In the genomic region with DNA sequence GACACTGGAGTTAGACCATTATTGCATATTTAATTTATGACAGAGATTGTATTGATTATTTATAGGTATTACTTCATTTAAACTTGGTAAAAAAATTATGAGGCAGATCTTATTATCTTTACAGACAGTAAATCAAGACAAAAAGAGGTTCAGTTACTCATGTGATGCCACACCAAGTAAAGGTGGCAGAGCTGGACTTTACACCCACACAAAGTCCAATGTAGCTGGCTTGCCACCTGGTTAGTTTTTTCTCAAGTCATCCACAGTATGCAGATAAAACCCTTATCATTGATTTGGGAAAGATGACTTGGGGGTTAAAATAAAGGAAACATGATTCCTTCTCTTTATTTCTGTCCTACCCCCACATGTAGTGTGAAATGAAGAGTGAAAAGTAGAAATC, we compare ENCODE assay signal across 32 cellular contexts.
"Had no signal": no experiment of that assay in that cellular context is flagged by ENCODE, and none has a peak within 500 bp of the region (broad histone marks: within the 10 kb centered on the region; RNA-seq: fewer than 3 reads in every experiment).

No MANE protein-coding gene starts in this region.

- H3K27me3 ChIP-seq: MG63 had no signal

- H3K36me3 ChIP-seq: MG63 had no signal

- H3K4me3 ChIP-seq: MG63 had no signal

- H3K27ac ChIP-seq: KMS-11 had no signal

- H3K9me3 ChIP-seq: MG63 had no signal

- DNase-seq: Karpas-422, Kasumi-1, KG1, MG63, MM.1S, MV-4-11, NCI-H1048, NCI-H1092, NCI-H1092 treated with DMSO at 0.1 percent for 48 hours, NCI-H1105, NCI-H1105 treated with DMSO at 0.1 percent for 48 hours, NCI-H1417, NCI-H1417 treated with DMSO at 0.1 percent for 48 hours, NCI-H1436, NCI-H1436 treated with DMSO at 0.1 percent for 48 hours, NCI-H146, NCI-H1694, NCI-H187, NCI-H187 treated with DMSO at 0.1 percent for 48 hours, NCI-H1930, NCI-H2029, NCI-H2029 treated with DMSO at 0.1 percent for 48 hours, NCI-H2081 treated with DMSO at 0.1 percent for 48 hours, NCI-H2107, NCI-H2171, NCI-H2227 treated with DMSO at 0.1 percent for 48 hours, NCI-H226, NCI-H345, NCI-H446, NCI-H446 treated with DMSO at 0.1 percent for 48 hours, NCI-H510A had no signal
